Comparison of ENCODE assay signal across 6 cellular contexts in genomic region chr17:63984651-63985386, GRCh38. TPM values are rescaled to one million over a fixed set of nuclear protein-coding genes. Genes with fewer than 3 reads are reported as not detected.
DNase-seq lines count a peak whose midpoint lies in the region; ATAC-seq and TF ChIP-seq lines count a peak whose summit lies in the region.

No MANE protein-coding gene starts in this region.

- no peak overlapping the region for H3K4me3 ChIP-seq in HCT116 (replicated peaks in 1 of 2; ENCODE audit: low read depth in 1 of 2, low read length in 2 of 2)
- no peak overlapping the region for H3K4me3 ChIP-seq in right atrium auricular region
- H3K4me3 ChIP-seq in tibial artery: no peak overlapping the region

- peaks cover 5 to 16% of the 10 kb centered on the region in 2 experiments for H3K4me1 ChIP-seq in HCT116 (ENCODE audit: control insufficient read depth in 1 of 2, insufficient read depth in 2 of 2, low read length in 2 of 2)
- H3K4me1 ChIP-seq in right atrium auricular region: peaks cover 0 to 81% of the 10 kb centered on the region in 2 donors
- peaks cover 0 to 42% (median 20%) of the 10 kb centered on the region in 4 donors for H3K4me1 ChIP-seq in tibial artery

- no peaks in the 10 kb centered on the region for H3K79me2 ChIP-seq in HCT116 (ENCODE audit: insufficient read depth, low read length)

- peak overlapping the region; percentile 49 for H3K4me2 ChIP-seq in HCT116 (ENCODE audit: low read length)

- peak; percentile 65 for ATAC-seq in HCT116

- H2AFZ ChIP-seq in HCT116 (ENCODE audit: low read depth, low read length, poor library complexity, severe bottlenecking): no peak overlapping the region

- H4K20me1 ChIP-seq in HCT116 (ENCODE audit: insufficient read depth): no peaks in the 10 kb centered on the region

- H3K9me3 ChIP-seq in HCT116 (ENCODE audit: control insufficient read depth in 1 of 2, insufficient read depth in 1 of 2, low read depth in 1 of 2, low read length in 2 of 2) (0 out of 4 replicates have a peak, but pooled peaks cover 0 to 4% of the 10 kb centered on the region in 2 experiments), right atrium auricular region (no peaks in the 10 kb centered on the region), tibial artery (peaks cover 0 to 7% (median 0%) of the 10 kb centered on the region in 3 donors)

- intact Hi-C loops in HCT116 (cut with micrococcal nuclease) (no loop called here), tibial artery (cut with DNase I; ENCODE audit: low total_unique reads) (no loop called here)

- in situ Hi-C loops in G401 (cut with HindIII; ENCODE audit: low sequenced_read_pairs): no loop called here

- no peak for TF ChIP-seq POLR2A in HCT116 (IDR thresholded peaks at IDR 0.05; ENCODE audit: borderline replicate concordance, extremely low read depth, insufficient read depth, insufficient read length)

- H3K36me3 ChIP-seq in HCT116 (ENCODE audit: control insufficient read depth in 1 of 2, insufficient read depth in 2 of 2, low read length in 2 of 2) (no peaks in the 10 kb centered on the region), right atrium auricular region (no peaks in the 10 kb centered on the region), tibial artery (no peaks in the 10 kb centered on the region)

- peak; percentile 64 for DNase-seq in HCT116 (ENCODE audit: low read depth, low spot score)
- peak; percentile 35 to 51 for DNase-seq in activated CD4-positive, alpha-beta T cell treated with anti-CD3 and anti-CD28 coated beads, Interleukin-2, amount 50 U/mL, for 48 hours
- peak; percentile 81 for DNase-seq in right atrium auricular region (ENCODE audit: low spot score)
- DNase-seq in tibial artery: peak in 1 of 2 donors; percentile 70
- no peak for DNase-seq in NCI-H1105 treated with DMSO at 0.1 percent for 48 hours (lab: John Stamatoyannopoulos, UW)
- DNase-seq in G401 (ENCODE audit: low spot score): no peak

- TF ChIP-seq CTCF in HCT116 (IDR thresholded peaks at IDR 0.05 in 2 of 3, conservative IDR thresholded peaks at IDR 0.05 in 1 of 3; ENCODE audit: borderline replicate concordance in 1 of 3, insufficient read depth in 1 of 3, low read depth in 2 of 3, low read length in 2 of 3) (no peak), right atrium auricular region (IDR thresholded peaks at IDR 0.05) (no peak), tibial artery (IDR thresholded peaks at IDR 0.05) (no peak)

- H3K9ac ChIP-seq in HCT116 (ENCODE audit: low read length): no peak overlapping the region

- H3K9me2 ChIP-seq in HCT116 (ENCODE audit: insufficient read depth): no peaks in the 10 kb centered on the region

- H3K27me3 ChIP-seq in HCT116 (ENCODE audit: insufficient read depth, low read length) (no peaks in the 10 kb centered on the region), right atrium auricular region (no peaks in the 10 kb centered on the region), tibial artery (peaks cover 0 to 19% of the 10 kb centered on the region in 2 donors)

- CTCF ChIA-PET in HCT116 (lab: Charles Lee): interaction anchor here (0.6 to 7.3 kb wide), 10 partner anchors 9 to 66 kb away, joined by 3 to 77 read pairs (median 4); partner anchors contain the start of gene GH1

- H3K27ac ChIP-seq in HCT116 (ENCODE audit: low read depth, low read length) (no peak overlapping the region), right atrium auricular region (peak overlapping the region; percentile 53 to 64), tibial artery (peak overlapping the region; percentile 4 to 44)

- no peak for TF ChIP-seq RAD21 in HCT116 (IDR thresholded peaks at IDR 0.05; ENCODE audit: low read depth)

- no TSS peak for BruUV-seq in HCT116 (replicated peaks; lab: Mats Ljungman, UMichigan)

- RAD21 ChIA-PET in HCT116 (lab: Charles Lee; ENCODE audit: low non-redundant PET in 1 of 2, low total read pairs in 2 of 2, uncharacterized antibody in 2 of 2, unreplicated experiment in 2 of 2): interaction anchor here in 1 of 2 experiments (1.7 kb wide), 1 partner anchor 34 kb away, joined by 5 read pairs; no protein-coding TSS in a partner anchor

- POLR2A ChIA-PET in HCT116 (lab: Charles Lee): interaction anchor here (1.0 kb wide), 1 partner anchor 23 kb away, joined by 3 read pairs; no protein-coding TSS in a partner anchor

TF ChIP-seq in HCT116, 20 proteins besides CTCF, POLR2A, EP300 and RAD21:
- TF ChIP-seq ZBTB33 (IDR thresholded peaks at IDR 0.05; ENCODE audit: extremely low read depth, insufficient replicate concordance, low read length): no peak
- TF ChIP-seq ELF1 (IDR thresholded peaks at IDR 0.05; ENCODE audit: borderline replicate concordance, low read depth): no peak
- TF ChIP-seq ATF3 (IDR thresholded peaks at IDR 0.05): no peak
- no peak; the same call in 1 of the 2 replicates for TF ChIP-seq SP1 (IDR thresholded peaks at IDR 0.05; ENCODE audit: low read depth)
- TF ChIP-seq EZH2phosphoT487 (IDR thresholded peaks at IDR 0.05; ENCODE audit: borderline replicate concordance): no peak
- TF ChIP-seq EGR1 (IDR thresholded peaks at IDR 0.05; ENCODE audit: low read depth): no peak
- peak; percentile 96 for TF ChIP-seq FOSL1 (IDR thresholded peaks at IDR 0.05; ENCODE audit: low read depth)
- TF ChIP-seq MAX (IDR thresholded peaks at IDR 0.05): no peak; the same call in 1 of the 2 replicates
- TF ChIP-seq EZH2 (IDR thresholded peaks at IDR 0.05): no peak
- TF ChIP-seq ZFX (IDR thresholded peaks at IDR 0.05): no peak
- no peak for TF ChIP-seq YY1 (IDR thresholded peaks at IDR 0.05; ENCODE audit: extremely low read depth, insufficient replicate concordance, low read depth, low read length)
- peak; percentile 84 for TF ChIP-seq TCF7L2 (IDR thresholded peaks at IDR 0.05; ENCODE audit: borderline replicate concordance, extremely low read depth, insufficient read depth, insufficient read length)
- TF ChIP-seq POLR2AphosphoS5 (IDR thresholded peaks at IDR 0.05; ENCODE audit: low read depth, low read length): peak; percentile 52; the same call in 1 of the 2 replicates
- TF ChIP-seq SRF (IDR thresholded peaks at IDR 0.05; ENCODE audit: low read depth): no peak
- peak; percentile 56; the same call in 1 of the 2 replicates for TF ChIP-seq CBX3 (IDR thresholded peaks at IDR 0.05; ENCODE audit: low read depth)

RNA-seq across cellular contexts. Expression of gene SCN4A, which starts 12.1 kb away (rescaled TPM):
- total RNA-seq in HCT116 (2021; ENCODE audit: unreplicated experiment) (2.7 TPM), right atrium auricular region (1 to 10 TPM in 1 of 2 donors, under 1 TPM in 1; 0.74 to 2.5 TPM)
- polyA plus RNA-seq in HCT116 (2012): 1.4 and 2.9 TPM in 2 replicates
- total RNA-seq in G401 (2014; rRNA removed; shearing (Covaris generic)): not detected in 2 replicates

RNA-seq across cellular contexts. Expression of gene PRR29, which starts 13.3 kb away (rescaled TPM):
- total RNA-seq in HCT116 (2021; ENCODE audit: unreplicated experiment): not detected
- polyA plus RNA-seq in HCT116 (2012): not detected in 2 replicates
- under 1 TPM in 1 of 2 donors, not detected in 1; 0.08 TPM for total RNA-seq in right atrium auricular region
- 1.1 and 3.1 TPM in 2 replicates for total RNA-seq in G401 (2014; rRNA removed; shearing (Covaris generic))

RNA-seq across cellular contexts. Expression of gene ICAM2, which starts 35.6 kb away (rescaled TPM):
- total RNA-seq in HCT116 (2021; ENCODE audit: unreplicated experiment) (0.61 TPM), right atrium auricular region (100 to 1,000 TPM in 1 of 2 donors, 10 to 100 TPM in 1; 74.6 to 109 TPM)
- 0.14 and 0.27 TPM in 2 replicates for polyA plus RNA-seq in HCT116 (2012)
- total RNA-seq in G401 (2014; rRNA removed; shearing (Covaris generic)): not detected in 2 replicates

RNA-seq across cellular contexts. Expression of gene CD79B, which starts 52.7 kb away (rescaled TPM):
- total RNA-seq in HCT116 (2021; ENCODE audit: unreplicated experiment) (0.59 TPM), right atrium auricular region (1 to 10 TPM; 2.2 to 7.3 TPM)
- polyA plus RNA-seq in HCT116 (2012): 1.1 TPM in 2 replicates
- 1.3 TPM in 1 of 2 replicates, not detected in the other for total RNA-seq in G401 (2014; rRNA removed; shearing (Covaris generic))

Comparison
In these comparisons a context has a peak if more than half of its experiments do, and no peak if none do; other contexts are left out.
1. DNase-seq: peak in HCT116 (single experiment), activated CD4-positive, alpha-beta T cell treated with anti-CD3 and anti-CD28 coated beads, Interleukin-2, amount 50 U/mL, for 48 hours (2 of 2) and right atrium auricular region (single experiment); none in NCI-H1105 treated with DMSO at 0.1 percent for 48 hours (single experiment) and G401 (single experiment).
2. RNA of gene ICAM2, which starts 35.6 kb away (total RNA-seq): 74.6 to 109 TPM in right atrium auricular region; 0.61 TPM in HCT116 (single experiment) and not detected in G401; every median in the first group is over 10 times any median in the second.